In genomic region chr11:72793452-72794367, GRCh38 we compare ENCODE assay signal across 8 cellular contexts. TPM values are rescaled to one million over a fixed set of nuclear protein-coding genes. Genes with fewer than 3 reads are reported as not detected.
DNase-seq lines count a peak whose midpoint lies in the region; ATAC-seq and TF ChIP-seq lines count a peak whose summit lies in the region.

A gene with protein sequence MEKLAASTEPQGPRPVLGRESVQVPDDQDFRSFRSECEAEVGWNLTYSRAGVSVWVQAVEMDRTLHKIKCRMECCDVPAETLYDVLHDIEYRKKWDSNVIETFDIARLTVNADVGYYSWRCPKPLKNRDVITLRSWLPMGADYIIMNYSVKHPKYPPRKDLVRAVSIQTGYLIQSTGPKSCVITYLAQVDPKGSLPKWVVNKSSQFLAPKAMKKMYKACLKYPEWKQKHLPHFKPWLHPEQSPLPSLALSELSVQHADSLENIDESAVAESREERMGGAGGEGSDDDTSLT (minus strand): TSS chr11:72794047. CDS start chr11:72781181, 12,866 bp downstream.

- peak within 1 kb of the TSS; percentile 82 to 95 for H3K27ac ChIP-seq in lung (ENCODE audit: low read depth in 1 of 2, low read length in 1 of 2)

- DNase-seq in COLO668 (lab: John Stamatoyannopoulos, UW; ENCODE audit: unreplicated experiment) (peak; percentile 92), HS-5 (ENCODE audit: low read depth) (peak; percentile 87), NK-92 (lab: John Stamatoyannopoulos, UW; ENCODE audit: unreplicated experiment) (peak; percentile 47), lung (ENCODE audit: low spot score) (peak; percentile 94)
- DNase-seq in activated CD8-positive, alpha-beta memory T cell treated with anti-CD3 and anti-CD28 coated beads for 1 hour (ENCODE audit: extremely low read depth in 1 of 2, low read depth in 1 of 2) = peak; percentile 84 to 93
- peak; percentile 89 for DNase-seq in effector CD8-positive, alpha-beta T cell (lab: John Stamatoyannopoulos, UW)
- DNase-seq in stimulated activated CD4-positive, alpha-beta T cell treated with anti-CD3 and anti-CD28 coated beads, TNF-alpha, amount 100 ng/mL, for 48 hours (ENCODE audit: low read depth in 3 of 3) = peak; percentile 85 to 93 (median 89)

- no peaks in the 10 kb centered on the region for H3K9me3 ChIP-seq in lung (ENCODE audit: control insufficient read depth in 2 of 2, insufficient read depth in 1 of 2, low read length in 1 of 2)

- peaks cover 0 to 5% of the 10 kb centered on the region in 2 donors for H3K4me1 ChIP-seq in lung (ENCODE audit: control insufficient read depth in 2 of 2, insufficient read depth in 2 of 2, low read length in 2 of 2)

- H3K4me3 ChIP-seq in lung = peak within 1 kb of the TSS; percentile 43

- no peaks in the 10 kb centered on the region for H3K27me3 ChIP-seq in lung (ENCODE audit: control insufficient read depth, insufficient read depth)

- ATAC-seq in GM19467 (IDR thresholded peaks at IDR 0.05; ENCODE audit: unreplicated experiment) (peak; percentile 84), lung (ENCODE audit: insufficient read depth, low FRiP score) (peak; percentile 97)

- 2% methylated on average over 55 of the region's 55 CpGs for WGBS in lung, 2 donors

- H3K36me3 ChIP-seq in lung (ENCODE audit: control insufficient read depth in 2 of 2, insufficient read depth in 2 of 2, low read length in 2 of 2) = no peaks in the 10 kb centered on the region

- TF ChIP-seq CTCF in lung (IDR thresholded peaks at IDR 0.05; ENCODE audit: control extremely low read depth, extremely low read depth) = peak; percentile 82

RNA-seq across cellular contexts. Expression of the gene that starts here (rescaled TPM):
- total RNA-seq in lung = 100 to 1,000 TPM in 1 of 2 donors, 10 to 100 TPM in 1; 97.1 to 108 TPM
- polyA plus RNA-seq in lung = 100 to 1,000 TPM in 1 of 2 donors, 10 to 100 TPM in 1; 66.5 to 198 TPM

Comparison
In these comparisons a context has a peak if more than half of its experiments do, and no peak if none do; other contexts are left out.
1. Peak in every context shown above with its lines: DNase-seq, ATAC-seq, H3K4me3 ChIP-seq and H3K27ac ChIP-seq.